Comparison of ENCODE assay signal across 8 cellular contexts in the genomic region with DNA sequence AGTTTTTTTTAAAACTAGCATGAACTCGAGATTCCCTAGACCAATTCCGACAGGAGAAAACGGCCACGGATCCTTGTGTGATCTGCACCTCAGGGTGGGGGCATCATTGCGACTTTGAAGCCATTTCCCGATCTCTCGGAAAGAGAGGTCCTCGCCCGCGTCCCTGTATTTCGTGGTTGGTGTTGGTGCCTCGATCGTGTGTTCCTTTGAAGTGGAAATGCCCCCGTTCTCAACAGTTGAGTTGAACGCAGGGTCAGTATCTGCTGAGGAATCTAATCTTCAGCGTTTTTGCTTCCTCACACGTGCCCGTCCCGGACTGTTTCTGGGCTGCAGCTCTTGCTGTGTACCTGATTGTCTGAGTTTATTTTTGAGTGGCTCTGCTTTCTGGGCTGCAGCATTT. TPM values are rescaled to one million over a fixed set of nuclear protein-coding genes. Genes with fewer than 3 reads are reported as not detected.
DNase-seq lines count a peak whose midpoint lies in the region; ATAC-seq and TF ChIP-seq lines count a peak whose summit lies in the region.

No MANE protein-coding gene starts in this region.

- DNase-seq in AG10803 (ENCODE audit: low read depth) (no peak), HK-2 (ENCODE audit: unreplicated experiment) (peak; percentile 10)
- no peak for DNase-seq in activated T-cell treated with anti-CD3 and anti-CD28 coated beads, Interleukin-2, amount 50 U/mL, for 4 hours
- peak in 1 of 2 donors; percentile 7 for DNase-seq in stimulated activated naive CD8-positive, alpha-beta T cell treated with anti-CD3 and anti-CD28 coated beads, Interleukin-15, amount 100 ng/mL, for 72 hours

- no peaks in the 10 kb centered on the region for H3K9me3 Mint-ChIP-seq in activated T-cell treated with anti-CD3 and anti-CD28 coated beads, Interleukin-2, amount 50 U/mL, for 4 hours
- no peaks in the 10 kb centered on the region for H3K9me3 Mint-ChIP-seq in stimulated activated naive CD8-positive, alpha-beta T cell treated with anti-CD3 and anti-CD28 coated beads, Interleukin-15, amount 100 ng/mL, for 72 hours

- peaks cover 19% of the 10 kb centered on the region for H3K36me3 Mint-ChIP-seq in activated T-cell treated with anti-CD3 and anti-CD28 coated beads, Interleukin-2, amount 50 U/mL, for 4 hours (ENCODE audit: insufficient read depth)

- H3K4me3 ChIP-seq in AG10803 (ENCODE audit: low read length): peak overlapping the region; percentile 88
- H3K4me3 ChIP-seq in iPS-18c (ENCODE audit: insufficient read depth, low read depth, low read length): peak overlapping the region; percentile 71

- ATAC-seq in activated T-cell treated with anti-CD3 and anti-CD28 coated beads, Interleukin-2, amount 50 U/mL, for 4 hours: no peak
- ATAC-seq in stimulated activated naive CD8-positive, alpha-beta T cell treated with anti-CD3 and anti-CD28 coated beads, Interleukin-15, amount 100 ng/mL, for 72 hours: no peak
- ATAC-seq in GM18861 (IDR thresholded peaks at IDR 0.05; ENCODE audit: unreplicated experiment): no peak
- ATAC-seq in GM18907 (IDR thresholded peaks at IDR 0.05; ENCODE audit: unreplicated experiment): no peak
- no peak for ATAC-seq in HG03521 (IDR thresholded peaks at IDR 0.05; ENCODE audit: unreplicated experiment)

- peaks cover 39% of the 10 kb centered on the region for H3K4me1 Mint-ChIP-seq in activated T-cell treated with anti-CD3 and anti-CD28 coated beads, Interleukin-2, amount 50 U/mL, for 4 hours (ENCODE audit: low read depth)
- peaks cover 43% of the 10 kb centered on the region for H3K4me1 Mint-ChIP-seq in stimulated activated naive CD8-positive, alpha-beta T cell treated with anti-CD3 and anti-CD28 coated beads, Interleukin-15, amount 100 ng/mL, for 72 hours

- peak overlapping the region; percentile 91 for H3K4me3 Mint-ChIP-seq in activated T-cell treated with anti-CD3 and anti-CD28 coated beads, Interleukin-2, amount 50 U/mL, for 4 hours
- H3K4me3 Mint-ChIP-seq in stimulated activated naive CD8-positive, alpha-beta T cell treated with anti-CD3 and anti-CD28 coated beads, Interleukin-15, amount 100 ng/mL, for 72 hours: peak overlapping the region; percentile 93 to 96

- peaks cover 2% of the 10 kb centered on the region for H3K9me3 ChIP-seq in iPS-18c (ENCODE audit: control insufficient read depth, insufficient read depth, low read length)

- no peaks in the 10 kb centered on the region for H3K27me3 Mint-ChIP-seq in activated T-cell treated with anti-CD3 and anti-CD28 coated beads, Interleukin-2, amount 50 U/mL, for 4 hours (ENCODE audit: low read depth)
- no peaks in the 10 kb centered on the region for H3K27me3 Mint-ChIP-seq in stimulated activated naive CD8-positive, alpha-beta T cell treated with anti-CD3 and anti-CD28 coated beads, Interleukin-15, amount 100 ng/mL, for 72 hours

- H3K27ac Mint-ChIP-seq in stimulated activated naive CD8-positive, alpha-beta T cell treated with anti-CD3 and anti-CD28 coated beads, Interleukin-15, amount 100 ng/mL, for 72 hours: peak overlapping the region; percentile 89 to 94

- no peak for TF ChIP-seq CTCF in AG10803 (conservative IDR thresholded peaks at IDR 0.05; ENCODE audit: low read length)

RNA-seq across cellular contexts. Expression of gene CRAMP1, which starts 1.1 kb away (rescaled TPM):
- total RNA-seq in activated T-cell treated with anti-CD3 and anti-CD28 coated beads, Interleukin-2, amount 50 U/mL, for 4 hours: 10 to 100 TPM; 19.1 to 22.9 (median 22.1) TPM

RNA-seq across cellular contexts. Expression of gene IFT140, which starts 1.4 kb away (rescaled TPM):
- 1 to 10 TPM; 5.8 to 9.1 (median 7.2) TPM for total RNA-seq in activated T-cell treated with anti-CD3 and anti-CD28 coated beads, Interleukin-2, amount 50 U/mL, for 4 hours
